Comparison of ENCODE assay signal across 2 cellular contexts in genomic region chr3:161350916-161351315, GRCh38.
TF ChIP-seq lines count a peak whose summit lies in the region.

No MANE protein-coding gene starts in this region.

TF ChIP-seq in HCT116, 20 proteins besides CTCF, POLR2A, EP300 and RAD21 (continued from another document):
- TF ChIP-seq REST (IDR thresholded peaks at IDR 0.05; ENCODE audit: low read depth) (no peak), YY1 (IDR thresholded peaks at IDR 0.05; ENCODE audit: extremely low read depth, insufficient replicate concordance, low read depth, low read length) (no peak)
TF ChIP-seq in HCT116: peak in this region for 0.

TF ChIP-seq in WTC11, 78 proteins besides CTCF, POLR2A, EP300 and RAD21 (continued from another document):
- TF ChIP-seq SMAD4 (CRISPR knock-in tag; IDR thresholded peaks at IDR 0.05) (no peak), ZNF219 (CRISPR knock-in tag; IDR thresholded peaks at IDR 0.05; ENCODE audit: borderline replicate concordance) (no peak), OVOL2 (CRISPR knock-in tag; IDR thresholded peaks at IDR 0.05; ENCODE audit: borderline replicate concordance) (no peak), RELA (CRISPR knock-in tag; IDR thresholded peaks at IDR 0.05; ENCODE audit: borderline replicate concordance) (no peak), KAT7 (CRISPR knock-in tag; IDR thresholded peaks at IDR 0.05; ENCODE audit: borderline replicate concordance) (no peak), NFYB (CRISPR knock-in tag; conservative IDR thresholded peaks at IDR 0.05; ENCODE audit: low read depth) (no peak), STAT6 (CRISPR knock-in tag; conservative IDR thresholded peaks at IDR 0.05; ENCODE audit: low read depth) (no peak), SP1 (CRISPR knock-in tag; conservative IDR thresholded peaks at IDR 0.05) (no peak)
- TF ChIP-seq, protein P1, sequence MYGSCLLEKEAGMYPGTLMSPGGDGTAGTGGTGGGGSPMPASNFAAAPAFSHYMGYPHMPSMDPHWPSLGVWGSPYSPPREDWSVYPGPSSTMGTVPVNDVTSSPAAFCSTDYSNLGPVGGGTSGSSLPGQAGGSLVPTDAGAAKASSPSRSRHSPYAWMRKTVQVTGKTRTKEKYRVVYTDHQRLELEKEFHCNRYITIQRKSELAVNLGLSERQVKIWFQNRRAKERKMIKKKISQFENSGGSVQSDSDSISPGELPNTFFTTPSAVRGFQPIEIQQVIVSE (CRISPR knock-in tag; IDR thresholded peaks at IDR 0.05; ENCODE audit: borderline replicate concordance), result no peak
- TF ChIP-seq, protein P2, sequence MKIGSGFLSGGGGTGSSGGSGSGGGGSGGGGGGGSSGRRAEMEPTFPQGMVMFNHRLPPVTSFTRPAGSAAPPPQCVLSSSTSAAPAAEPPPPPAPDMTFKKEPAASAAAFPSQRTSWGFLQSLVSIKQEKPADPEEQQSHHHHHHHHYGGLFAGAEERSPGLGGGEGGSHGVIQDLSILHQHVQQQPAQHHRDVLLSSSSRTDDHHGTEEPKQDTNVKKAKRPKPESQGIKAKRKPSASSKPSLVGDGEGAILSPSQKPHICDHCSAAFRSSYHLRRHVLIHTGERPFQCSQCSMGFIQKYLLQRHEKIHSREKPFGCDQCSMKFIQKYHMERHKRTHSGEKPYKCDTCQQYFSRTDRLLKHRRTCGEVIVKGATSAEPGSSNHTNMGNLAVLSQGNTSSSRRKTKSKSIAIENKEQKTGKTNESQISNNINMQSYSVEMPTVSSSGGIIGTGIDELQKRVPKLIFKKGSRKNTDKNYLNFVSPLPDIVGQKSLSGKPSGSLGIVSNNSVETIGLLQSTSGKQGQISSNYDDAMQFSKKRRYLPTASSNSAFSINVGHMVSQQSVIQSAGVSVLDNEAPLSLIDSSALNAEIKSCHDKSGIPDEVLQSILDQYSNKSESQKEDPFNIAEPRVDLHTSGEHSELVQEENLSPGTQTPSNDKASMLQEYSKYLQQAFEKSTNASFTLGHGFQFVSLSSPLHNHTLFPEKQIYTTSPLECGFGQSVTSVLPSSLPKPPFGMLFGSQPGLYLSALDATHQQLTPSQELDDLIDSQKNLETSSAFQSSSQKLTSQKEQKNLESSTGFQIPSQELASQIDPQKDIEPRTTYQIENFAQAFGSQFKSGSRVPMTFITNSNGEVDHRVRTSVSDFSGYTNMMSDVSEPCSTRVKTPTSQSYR (CRISPR knock-in tag; IDR thresholded peaks at IDR 0.05), result no peak
- TF ChIP-seq, protein P3, sequence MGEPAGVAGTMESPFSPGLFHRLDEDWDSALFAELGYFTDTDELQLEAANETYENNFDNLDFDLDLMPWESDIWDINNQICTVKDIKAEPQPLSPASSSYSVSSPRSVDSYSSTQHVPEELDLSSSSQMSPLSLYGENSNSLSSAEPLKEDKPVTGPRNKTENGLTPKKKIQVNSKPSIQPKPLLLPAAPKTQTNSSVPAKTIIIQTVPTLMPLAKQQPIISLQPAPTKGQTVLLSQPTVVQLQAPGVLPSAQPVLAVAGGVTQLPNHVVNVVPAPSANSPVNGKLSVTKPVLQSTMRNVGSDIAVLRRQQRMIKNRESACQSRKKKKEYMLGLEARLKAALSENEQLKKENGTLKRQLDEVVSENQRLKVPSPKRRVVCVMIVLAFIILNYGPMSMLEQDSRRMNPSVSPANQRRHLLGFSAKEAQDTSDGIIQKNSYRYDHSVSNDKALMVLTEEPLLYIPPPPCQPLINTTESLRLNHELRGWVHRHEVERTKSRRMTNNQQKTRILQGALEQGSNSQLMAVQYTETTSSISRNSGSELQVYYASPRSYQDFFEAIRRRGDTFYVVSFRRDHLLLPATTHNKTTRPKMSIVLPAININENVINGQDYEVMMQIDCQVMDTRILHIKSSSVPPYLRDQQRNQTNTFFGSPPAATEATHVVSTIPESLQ (CRISPR knock-in tag; IDR thresholded peaks at IDR 0.05), result no peak
TF ChIP-seq in WTC11: peak in this region for 0.
